In the genomic region with DNA sequence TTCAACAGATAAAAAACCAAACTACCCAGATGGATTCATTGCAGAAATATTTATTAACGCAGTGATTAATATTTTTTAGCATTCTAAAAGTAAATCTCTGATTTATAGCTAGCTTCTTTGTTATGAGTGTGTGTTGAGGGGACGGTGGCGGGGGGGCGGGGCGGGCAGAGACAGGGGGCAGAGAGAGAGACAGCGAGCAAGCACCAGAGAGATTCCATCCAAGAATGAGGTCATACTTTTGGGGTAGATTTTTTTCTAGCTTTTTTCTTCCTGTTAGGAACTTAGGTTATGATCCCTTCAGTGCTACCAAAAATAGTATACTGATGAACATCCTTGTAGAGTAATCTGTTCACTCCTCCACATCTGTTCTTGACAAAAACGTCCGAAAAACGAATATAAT, we compare ENCODE assay signal across 9 cellular contexts. TPM values are rescaled to one million over a fixed set of nuclear protein-coding genes. Genes with fewer than 3 reads are reported as not detected.
DNase-seq lines count a peak whose midpoint lies in the region; ATAC-seq and TF ChIP-seq lines count a peak whose summit lies in the region.
"Had no signal": no experiment of that assay in that cellular context is flagged by ENCODE, and none has a peak within 500 bp of the region (broad histone marks: within the 10 kb centered on the region; RNA-seq: fewer than 3 reads in every experiment).

No MANE protein-coding gene starts in this region.

- peaks cover 6 to 42% (median 35%) of the 10 kb centered on the region in 5 donors for H3K27me3 Mint-ChIP-seq in naive thymus-derived CD4-positive, alpha-beta T cell
- H3K27me3 Mint-ChIP-seq in activated naive CD4-positive, alpha-beta T cell treated with anti-CD3 and anti-CD28 coated beads for 36 hours (ENCODE audit: low read depth): peaks cover 22% of the 10 kb centered on the region

- no peak for ATAC-seq in naive thymus-derived CD4-positive, alpha-beta T cell
- ATAC-seq in GM19455 (IDR thresholded peaks at IDR 0.05; ENCODE audit: unreplicated experiment) (no peak), GM19452 (IDR thresholded peaks at IDR 0.05; ENCODE audit: unreplicated experiment) (no peak), HG03175 (IDR thresholded peaks at IDR 0.05; ENCODE audit: unreplicated experiment) (no peak)

- peak overlapping the region in 7 of 10 donors; percentile 63 to 83 (median 79) for H3K4me3 Mint-ChIP-seq in naive thymus-derived CD4-positive, alpha-beta T cell
- H3K4me3 Mint-ChIP-seq in activated naive CD4-positive, alpha-beta T cell treated with anti-CD3 and anti-CD28 coated beads for 36 hours: no peak overlapping the region

- no peak for DNase-seq in LNCaP clone FGC (ENCODE audit: low read depth)
- DNase-seq in choroid plexus epithelial cell (ENCODE audit: low read depth): peak; percentile 3
- no peak for DNase-seq in naive thymus-derived CD4-positive, alpha-beta T cell
- no peak for DNase-seq in activated naive CD4-positive, alpha-beta T cell treated with anti-CD3 and anti-CD28 coated beads for 36 hours

- no peaks in the 10 kb centered on the region for H3K4me1 ChIP-seq in ACC112 (ENCODE audit: control insufficient read depth, insufficient read depth, low read length, unreplicated experiment)
- no peaks in the 10 kb centered on the region for H3K4me1 ChIP-seq in naive thymus-derived CD4-positive, alpha-beta T cell (ENCODE audit: control insufficient read depth in 2 of 2, insufficient read depth in 2 of 2, low read length in 2 of 2)

- H3K36me3 Mint-ChIP-seq in naive thymus-derived CD4-positive, alpha-beta T cell: peaks cover 0 to 24% (median 16%) of the 10 kb centered on the region in 5 donors
- H3K36me3 Mint-ChIP-seq in activated naive CD4-positive, alpha-beta T cell treated with anti-CD3 and anti-CD28 coated beads for 36 hours (ENCODE audit: low read depth): peaks cover 2% of the 10 kb centered on the region

- peaks cover 0 to 17% (median 0%) of the 10 kb centered on the region in 3 experiments for H3K9me3 ChIP-seq in naive thymus-derived CD4-positive, alpha-beta T cell (ENCODE audit: control insufficient read depth in 2 of 3, low read length in 3 of 3)

- CTCF ChIA-PET in naive thymus-derived CD4-positive, alpha-beta T cell (lab: Charles Lee): no interaction called here
- CTCF ChIA-PET in activated naive CD4-positive, alpha-beta T cell treated with anti-CD3 and anti-CD28 coated beads for 36 hours (lab: Charles Lee): no interaction called here

- TF ChIP-seq CTCF in LNCaP clone FGC (IDR thresholded peaks at IDR 0.05; ENCODE audit: control insufficient read depth, extremely low read depth, insufficient read depth) (no peak), choroid plexus epithelial cell (conservative IDR thresholded peaks at IDR 0.05; ENCODE audit: low read depth, low read length) (no peak)

- H3K4me3 ChIP-seq in ACC112 (ENCODE audit: low read depth, low read length): peak overlapping the region; percentile 88
- H3K4me3 ChIP-seq in LNCaP clone FGC (ENCODE audit: low read depth, low read length): peak overlapping the region; percentile 75
- peak overlapping the region; percentile 62 for H3K4me3 ChIP-seq in choroid plexus epithelial cell (ENCODE audit: low read depth, low read length)
- H3K4me3 ChIP-seq in naive thymus-derived CD4-positive, alpha-beta T cell (ENCODE audit: low read length): no peak overlapping the region
- H3K4me3 ChIP-seq: lung had no signal

- intact Hi-C loops in naive thymus-derived CD4-positive, alpha-beta T cell (cut with micrococcal nuclease): no loop called here
- intact Hi-C loops in activated naive CD4-positive, alpha-beta T cell treated with anti-CD3 and anti-CD28 coated beads for 36 hours (cut with micrococcal nuclease): no loop called here

- peaks cover 0 to 4% (median 0%) of the 10 kb centered on the region in 7 donors for H3K4me1 Mint-ChIP-seq in naive thymus-derived CD4-positive, alpha-beta T cell
- peaks cover 3% of the 10 kb centered on the region for H3K4me1 Mint-ChIP-seq in activated naive CD4-positive, alpha-beta T cell treated with anti-CD3 and anti-CD28 coated beads for 36 hours (ENCODE audit: low read depth)

- H2AFZ ChIP-seq in ACC112 (ENCODE audit: low read length, unreplicated experiment): peak overlapping the region; percentile 74

- peaks cover 0 to 94% (median 55%) of the 10 kb centered on the region in 11 donors for H3K9me3 Mint-ChIP-seq in naive thymus-derived CD4-positive, alpha-beta T cell
- H3K9me3 Mint-ChIP-seq in activated naive CD4-positive, alpha-beta T cell treated with anti-CD3 and anti-CD28 coated beads for 36 hours: peaks cover 23% of the 10 kb centered on the region

- peak overlapping the region in 1 of 9 donors; percentile 45 for H3K27ac Mint-ChIP-seq in naive thymus-derived CD4-positive, alpha-beta T cell
- no peak overlapping the region for H3K27ac Mint-ChIP-seq in activated naive CD4-positive, alpha-beta T cell treated with anti-CD3 and anti-CD28 coated beads for 36 hours

- no peak overlapping the region for H3K27ac ChIP-seq in ACC112 (ENCODE audit: low read depth, low read length)
- H3K27ac ChIP-seq in naive thymus-derived CD4-positive, alpha-beta T cell (ENCODE audit: low read depth, low read length): no peak overlapping the region

- no peaks in the 10 kb centered on the region; the same call in 1 of the 2 replicates for H3K27me3 ChIP-seq in ACC112 (ENCODE audit: insufficient read depth, low read length)
- H3K27me3 ChIP-seq in naive thymus-derived CD4-positive, alpha-beta T cell (ENCODE audit: control insufficient read depth in 2 of 2, insufficient read depth in 2 of 2, low read length in 2 of 2): no peaks in the 10 kb centered on the region

- peaks cover 3% of the 10 kb centered on the region for H3K79me2 ChIP-seq in ACC112 (ENCODE audit: control insufficient read depth, insufficient read depth, low read length, unreplicated experiment)

- peaks cover 9% of the 10 kb centered on the region for H3K36me3 ChIP-seq in ACC112 (ENCODE audit: insufficient read depth, low read length)
- H3K36me3 ChIP-seq in naive thymus-derived CD4-positive, alpha-beta T cell (ENCODE audit: control insufficient read depth in 2 of 3, insufficient read depth in 3 of 3, low read length in 3 of 3): no peaks in the 10 kb centered on the region

- POLR2A ChIA-PET in naive thymus-derived CD4-positive, alpha-beta T cell (lab: Charles Lee): no interaction called here

RNA-seq across cellular contexts. Expression of gene ZNF883, which starts 0.5 kb away (rescaled TPM):
- 1 to 10 TPM in 2 of 5 experiments, under 1 TPM in 1, not detected in 2; 0.64 to 2.1 (median 1.1) TPM for total RNA-seq in naive thymus-derived CD4-positive, alpha-beta T cell
- 1 to 10 TPM in 1 of 2 donors, under 1 TPM in 1; 0.76 to 1.4 TPM for polyA plus RNA-seq in naive thymus-derived CD4-positive, alpha-beta T cell
- total RNA-seq in activated naive CD4-positive, alpha-beta T cell treated with anti-CD3 and anti-CD28 coated beads for 36 hours: under 1 TPM; 0.44 to 0.60 TPM

RNA-seq across cellular contexts. Expression of gene ZFP37, which starts 44.0 kb away (rescaled TPM):
- total RNA-seq in naive thymus-derived CD4-positive, alpha-beta T cell: 1 to 10 TPM in 2 of 5 experiments, under 1 TPM in 3; 0.41 to 3.1 (median 0.96) TPM
- 1 to 10 TPM; 1.7 to 4.9 TPM for polyA plus RNA-seq in naive thymus-derived CD4-positive, alpha-beta T cell
- total RNA-seq in activated naive CD4-positive, alpha-beta T cell treated with anti-CD3 and anti-CD28 coated beads for 36 hours: 1 to 10 TPM; 1.5 to 1.6 TPM
